In genomic region chr20:54456972-54457371, GRCh38 we compare ENCODE assay signal across 28 cellular contexts. TPM values are rescaled to one million over a fixed set of nuclear protein-coding genes. Genes with fewer than 3 reads are reported as not detected.
DNase-seq lines count a peak whose midpoint lies in the region; ATAC-seq and TF ChIP-seq lines count a peak whose summit lies in the region.
"Had no signal": no experiment of that assay in that cellular context is flagged by ENCODE, and none has a peak within 500 bp of the region (broad histone marks: within the 10 kb centered on the region; RNA-seq: fewer than 3 reads in every experiment).

No MANE protein-coding gene starts in this region.

- intact Hi-C loops in A673 (cut with micrococcal nuclease; ENCODE audit: unreplicated experiment), result loop anchor here (5.0 kb wide), 1 partner anchor 190 kb away; no protein-coding TSS in a partner anchor

- no peak overlapping the region for H3K27ac Mint-ChIP-seq in WTC11
- no peak overlapping the region for H3K27ac Mint-ChIP-seq in activated CD8-positive, alpha-beta memory T cell treated with anti-CD3 and anti-CD28 coated beads, Interleukin-2, amount 10 ng/mL, durations not matched to agents 7 days and 5 days
- H3K27ac Mint-ChIP-seq: activated CD4-positive, alpha-beta memory T cell treated with anti-CD3 and anti-CD28 coated beads for 36 hours; B cell; CD8-positive, alpha-beta T cell; immature natural killer cell; T-helper 17 cell had no signal

- H3K36me3 ChIP-seq in A673 (ENCODE audit: insufficient read depth, low read length, poor library complexity, severe bottlenecking), result no peaks in the 10 kb centered on the region
- H3K36me3 ChIP-seq: right lobe of liver, spleen, tibial artery had no signal

- no peaks in the 10 kb centered on the region for H3K9me3 ChIP-seq in A673 (ENCODE audit: low read depth, low read length, poor library complexity, severe bottlenecking)
- H3K9me3 ChIP-seq: right lobe of liver, tibial artery had no signal

- H3K36me3 Mint-ChIP-seq in WTC11, result peaks cover 8% of the 10 kb centered on the region
- H3K36me3 Mint-ChIP-seq in activated CD8-positive, alpha-beta memory T cell treated with anti-CD3 and anti-CD28 coated beads, Interleukin-2, amount 10 ng/mL, durations not matched to agents 7 days and 5 days, result no peaks in the 10 kb centered on the region
- H3K36me3 Mint-ChIP-seq: activated CD4-positive, alpha-beta memory T cell treated with anti-CD3 and anti-CD28 coated beads for 36 hours; CD8-positive, alpha-beta T cell; immature natural killer cell had no signal

- no peak overlapping the region for H3K27ac ChIP-seq in A673 (ENCODE audit: low read depth, low read length, poor library complexity, severe bottlenecking)
- H3K27ac ChIP-seq: right lobe of liver, spleen, tibial artery had no signal

- CTCF ChIA-PET in A673 (lab: Charles Lee), result no interaction called here
- CTCF ChIA-PET in WTC11 (lab: Charles Lee), result interaction anchor here (0.6 to 1.4 kb wide), 12 partner anchors 10 to 278 kb away, joined by 3 to 7 read pairs (median 3); no protein-coding TSS in a partner anchor
- CTCF ChIA-PET in activated CD8-positive, alpha-beta memory T cell treated with anti-CD3 and anti-CD28 coated beads, Interleukin-2, amount 10 ng/mL, durations not matched to agents 7 days and 5 days (lab: Charles Lee), result no interaction called here

- peaks cover 2% of the 10 kb centered on the region for H3K27me3 Mint-ChIP-seq in WTC11 (ENCODE audit: low read depth)
- H3K27me3 Mint-ChIP-seq in activated CD8-positive, alpha-beta memory T cell treated with anti-CD3 and anti-CD28 coated beads, Interleukin-2, amount 10 ng/mL, durations not matched to agents 7 days and 5 days, result no peaks in the 10 kb centered on the region
- H3K27me3 Mint-ChIP-seq: B cell, T-helper 17 cell had no signal

- H3K27me3 ChIP-seq in A673 (replicated peaks; ENCODE audit: insufficient read depth, low read depth, low read length, poor library complexity), result no peaks in the 10 kb centered on the region
- H3K27me3 ChIP-seq: right lobe of liver, spleen, tibial artery had no signal

- H3K4me3 Mint-ChIP-seq in WTC11, result no peak overlapping the region
- no peak overlapping the region for H3K4me3 Mint-ChIP-seq in activated CD8-positive, alpha-beta memory T cell treated with anti-CD3 and anti-CD28 coated beads, Interleukin-2, amount 10 ng/mL, durations not matched to agents 7 days and 5 days
- H3K4me3 Mint-ChIP-seq: activated CD4-positive, alpha-beta memory T cell treated with anti-CD3 and anti-CD28 coated beads for 36 hours; B cell; CD8-positive, alpha-beta T cell; immature natural killer cell; T-helper 17 cell had no signal

- ATAC-seq in WTC11, result peak; percentile 51
- ATAC-seq in activated CD8-positive, alpha-beta memory T cell treated with anti-CD3 and anti-CD28 coated beads, Interleukin-2, amount 10 ng/mL, durations not matched to agents 7 days and 5 days, result no peak
- ATAC-seq: CD8-positive, alpha-beta T cell; GM12878; K562; left lobe of liver; right lobe of liver; T-helper 17 cell had no signal

- peaks cover 19% of the 10 kb centered on the region for H3K9me3 Mint-ChIP-seq in WTC11
- H3K9me3 Mint-ChIP-seq in activated CD8-positive, alpha-beta memory T cell treated with anti-CD3 and anti-CD28 coated beads, Interleukin-2, amount 10 ng/mL, durations not matched to agents 7 days and 5 days (ENCODE audit: low read depth), result peaks cover 3% of the 10 kb centered on the region

- H3K4me1 ChIP-seq in A673 (ENCODE audit: insufficient read depth, low read length, poor library complexity, severe bottlenecking), result no peaks in the 10 kb centered on the region
- H3K4me1 ChIP-seq: right lobe of liver, spleen, tibial artery had no signal

- H3K4me3 ChIP-seq in A673 (ENCODE audit: low read depth, low read length, poor library complexity, severe bottlenecking) (no peak overlapping the region), LNCaP clone FGC (ENCODE audit: low read depth, low read length) (no peak overlapping the region)
- H3K4me3 ChIP-seq: GM12878, K562, right lobe of liver, spleen, tibial artery had no signal

- POLR2A ChIA-PET in A673 (lab: Charles Lee; ENCODE audit: low non-redundant PET) (no interaction called here), WTC11 (lab: Charles Lee) (no interaction called here)

- TF ChIP-seq CTCF in A673 (conservative IDR thresholded peaks at IDR 0.05; ENCODE audit: low read depth, low read length), result peak; percentile 43; the same call in 1 of the 2 replicates
- TF ChIP-seq CTCF in LNCaP clone FGC (IDR thresholded peaks at IDR 0.05; ENCODE audit: control insufficient read depth, extremely low read depth, insufficient read depth), result peak; percentile 21; the same call in 1 of the 2 replicates
- TF ChIP-seq CTCF in WTC11 (IDR thresholded peaks at IDR 0.05), result no peak

- no peak for DNase-seq in A673 (ENCODE audit: low spot score)
- DNase-seq in LNCaP clone FGC (ENCODE audit: low read depth), result no peak
- no peak for DNase-seq in WTC11 (ENCODE audit: low spot score)
- DNase-seq in iPS-NIHi7 (ENCODE audit: extremely low spot score), result peak; percentile 17
- no peak for DNase-seq in RPMI8226
- no peak for DNase-seq in NCI-H1694 (lab: John Stamatoyannopoulos, UW)
- DNase-seq in activated CD8-positive, alpha-beta memory T cell treated with anti-CD3 and anti-CD28 coated beads, Interleukin-2, amount 10 ng/mL, durations not matched to agents 7 days and 5 days, result no peak
- no peak for DNase-seq in OCI-M2 (lab: John Stamatoyannopoulos, UW; ENCODE audit: unreplicated experiment)
- DNase-seq: ACHN; activated CD4-positive, alpha-beta memory T cell treated with anti-CD3 and anti-CD28 coated beads for 36 hours; activated CD4-positive, alpha-beta T cell treated with anti-CD3 and anti-CD28 coated beads for 1 hour; activated CD8-positive, alpha-beta memory T cell treated with anti-CD3 and anti-CD28 coated beads, Interleukin-2, amount 50 U/mL, for 4 hours; activated naive CD4-positive, alpha-beta T cell treated with Interleukin-2 at 50 U/mL for 16 hours; CD8-positive, alpha-beta T cell; EL; hypothalamus; immature natural killer cell; NCI-H2081; NCI-H345; right lobe of liver; spleen; stimulated activated CD4-positive, alpha-beta T cell treated with anti-CD3 and anti-CD28 coated beads, Interleukin-2, amount 100 ng/mL, for 48 hours; T-helper 17 cell; tibial artery had no signal

- BruUV-seq in A673 (replicated peaks; lab: Mats Ljungman, UMichigan), result no TSS peak

- H3K4me1 Mint-ChIP-seq in WTC11, result peaks cover 22% of the 10 kb centered on the region
- H3K4me1 Mint-ChIP-seq in activated CD8-positive, alpha-beta memory T cell treated with anti-CD3 and anti-CD28 coated beads, Interleukin-2, amount 10 ng/mL, durations not matched to agents 7 days and 5 days, result no peaks in the 10 kb centered on the region
- H3K4me1 Mint-ChIP-seq: B cell, immature natural killer cell, T-helper 17 cell had no signal

TF ChIP-seq in WTC11, 78 proteins besides CTCF, POLR2A, EP300 and RAD21 (continues in another document):
- TF ChIP-seq ZNF423 (CRISPR knock-in tag; IDR thresholded peaks at IDR 0.05), result no peak
- no peak for TF ChIP-seq CREM (CRISPR knock-in tag; IDR thresholded peaks at IDR 0.05)
- no peak for TF ChIP-seq TP53 (CRISPR knock-in tag; IDR thresholded peaks at IDR 0.05)
- TF ChIP-seq ZNF512 (CRISPR knock-in tag; IDR thresholded peaks at IDR 0.05; ENCODE audit: borderline replicate concordance), result no peak
- TF ChIP-seq ZSCAN18 (CRISPR knock-in tag; IDR thresholded peaks at IDR 0.05), result no peak
- TF ChIP-seq SMAD4 (CRISPR knock-in tag; IDR thresholded peaks at IDR 0.05), result no peak
- TF ChIP-seq HMGA2 (CRISPR knock-in tag; IDR thresholded peaks at IDR 0.05), result no peak
- no peak for TF ChIP-seq GABPB1 (CRISPR knock-in tag; IDR thresholded peaks at IDR 0.05)
- no peak for TF ChIP-seq ATF6 (CRISPR knock-in tag; IDR thresholded peaks at IDR 0.05)

RNA-seq across cellular contexts. Expression of gene DOK5, which starts 18.4 kb away (rescaled TPM):
- 4.9 and 5.4 TPM in 2 replicates for total RNA-seq in A673 (2021)
- total RNA-seq in WTC11 (2021), result 8.8 to 10.4 TPM (median 10.1 TPM) in 3 replicates
- 1 to 10 TPM in 1 of 2 experiments, not detected in 1; 4.4 TPM for total RNA-seq in activated CD8-positive, alpha-beta memory T cell treated with anti-CD3 and anti-CD28 coated beads, Interleukin-2, amount 10 ng/mL, durations not matched to agents 7 days and 5 days
- total RNA-seq: B cell; CD8-positive, alpha-beta T cell; GM12878; K562; left lobe of liver; T-helper 17 cell had no signal
